Comparison of ENCODE assay signal across 34 cellular contexts in genomic region chrX:51878056-51878455, GRCh38.
"Had no signal": no experiment of that assay in that cellular context is flagged by ENCODE, and none has a peak within 500 bp of the region (broad histone marks: within the 10 kb centered on the region; RNA-seq: fewer than 3 reads in every experiment).

No MANE protein-coding gene starts in this region.

- H3K27me3 ChIP-seq: cardiac muscle cell, colonic mucosa, foreskin keratinocyte had no signal

- DNase-seq: activated B cell treated with CpG ODN at 0.5 μM for 24 hours; activated CD4-positive, alpha-beta T cell treated with anti-CD3 and anti-CD28 coated beads for 48 hours; activated CD4-positive, alpha-beta T cell treated with anti-CD3 and anti-CD28 coated beads, Interleukin-2, amount 50 U/mL, for 1 hour; activated CD4-positive, alpha-beta T cell treated with anti-CD3 and anti-CD28 coated beads, Interleukin-2, amount 50 U/mL, for 48 hours; activated CD8-positive, alpha-beta memory T cell treated with anti-CD3 and anti-CD28 coated beads, Interleukin-2, amount 10 ng/mL, durations not matched to agents 7 days and 5 days; activated CD8-positive, alpha-beta memory T cell treated with anti-CD3 and anti-CD28 coated beads, Interleukin-2, amount 50 U/mL, for 4 hours; activated CD8-positive, alpha-beta T cell treated with anti-CD3 and anti-CD28 coated beads for 36 hours; activated gamma-delta T cell treated with Interleukin-2 at 50 U/mL for 16 hours; activated naive CD4-positive, alpha-beta T cell treated with anti-CD3 and anti-CD28 coated beads, Interleukin-2, amount 50 U/mL, for 16 hours; activated naive CD4-positive, alpha-beta T cell treated with Interleukin-2 at 50 U/mL for 16 hours; activated T-cell treated with anti-CD3 and anti-CD28 coated beads, Interleukin-2, amount 50 U/mL, for 1 hour; activated T-cell treated with anti-CD3 and anti-CD28 coated beads, Interleukin-2, amount 50 U/mL, for 48 hours; amygdala; aorta; central memory CD4-positive, alpha-beta T cell; cerebellar nuclear complex; colonic mucosa; effector CD8-positive, alpha-beta T cell; foreskin keratinocyte; gastrocnemius medialis; glutamatergic neuron; heart left ventricle; T-helper 1 cell; T-helper 17 cell; T1000; WERI-Rb-1 had no signal

- H3K9me3 Mint-ChIP-seq: activated B cell treated with CpG ODN at 0.5 μM for 24 hours; activated CD8-positive, alpha-beta T cell treated with anti-CD3 and anti-CD28 coated beads for 36 hours; T-helper 2 cell treated with Interferon-gamma antibody and Interleukin-4, amounts not matched to agents 5 μg/mL and 100 μg/mL, for 36 hours had no signal

- H3K4me3 ChIP-seq: breast epithelium, cardiac muscle cell, colonic mucosa, gastrocnemius medialis, heart left ventricle had no signal

- H3K4me3 Mint-ChIP-seq: activated B cell treated with CpG ODN at 0.5 μM for 24 hours; activated CD8-positive, alpha-beta memory T cell treated with anti-CD3 and anti-CD28 coated beads, Interleukin-2, amount 10 ng/mL, durations not matched to agents 7 days and 5 days; activated CD8-positive, alpha-beta T cell treated with anti-CD3 and anti-CD28 coated beads for 36 hours; activated naive CD8-positive, alpha-beta T cell; brain; T-helper 17 cell; T-helper 2 cell treated with Interferon-gamma antibody and Interleukin-4, amounts not matched to agents 5 μg/mL and 100 μg/mL, for 36 hours had no signal

- H3K4me1 Mint-ChIP-seq: activated CD8-positive, alpha-beta memory T cell treated with anti-CD3 and anti-CD28 coated beads, Interleukin-2, amount 10 ng/mL, durations not matched to agents 7 days and 5 days; brain had no signal

- H3K27ac Mint-ChIP-seq: activated B cell treated with CpG ODN at 0.5 μM for 24 hours; activated CD8-positive, alpha-beta memory T cell treated with anti-CD3 and anti-CD28 coated beads, Interleukin-2, amount 10 ng/mL, durations not matched to agents 7 days and 5 days; activated CD8-positive, alpha-beta T cell treated with anti-CD3 and anti-CD28 coated beads for 36 hours; activated naive CD8-positive, alpha-beta T cell; brain; T-helper 17 cell; T-helper 2 cell treated with Interferon-gamma antibody and Interleukin-4, amounts not matched to agents 5 μg/mL and 100 μg/mL, for 36 hours had no signal

- H3K36me3 ChIP-seq: breast epithelium, cardiac muscle cell, colonic mucosa, gastrocnemius medialis, heart left ventricle, WERI-Rb-1 had no signal

- ATAC-seq: activated CD4-positive, CD25-positive, alpha-beta regulatory T cell treated with anti-CD3 and anti-CD28 coated beads, Interleukin-2, amount 50 U/mL, for 24 hours; activated CD8-positive, alpha-beta memory T cell treated with anti-CD3 and anti-CD28 coated beads, Interleukin-2, amount 10 ng/mL, durations not matched to agents 7 days and 5 days; activated CD8-positive, alpha-beta T cell treated with anti-CD3 and anti-CD28 coated beads for 36 hours; esophagus mucosa; foreskin keratinocyte; gastrocnemius medialis; heart left ventricle; T-helper 17 cell had no signal

- H3K27ac ChIP-seq: breast epithelium, cardiac muscle cell, colonic mucosa, foreskin keratinocyte, gastrocnemius medialis, heart left ventricle, WERI-Rb-1 had no signal

- H3K4me1 ChIP-seq: breast epithelium, colonic mucosa, foreskin keratinocyte, gastrocnemius medialis, heart left ventricle had no signal

- FAIRE-seq: endometrium had no signal

- H3K9me3 ChIP-seq: breast epithelium, colonic mucosa, gastrocnemius medialis, heart left ventricle had no signal

- H3K27me3 Mint-ChIP-seq: activated B cell treated with CpG ODN at 0.5 μM for 24 hours; activated CD8-positive, alpha-beta memory T cell treated with anti-CD3 and anti-CD28 coated beads, Interleukin-2, amount 10 ng/mL, durations not matched to agents 7 days and 5 days; activated CD8-positive, alpha-beta T cell treated with anti-CD3 and anti-CD28 coated beads for 36 hours; activated naive CD8-positive, alpha-beta T cell; T-helper 17 cell had no signal
